ENCODE assay signal across 20 cellular contexts in the genomic region with DNA sequence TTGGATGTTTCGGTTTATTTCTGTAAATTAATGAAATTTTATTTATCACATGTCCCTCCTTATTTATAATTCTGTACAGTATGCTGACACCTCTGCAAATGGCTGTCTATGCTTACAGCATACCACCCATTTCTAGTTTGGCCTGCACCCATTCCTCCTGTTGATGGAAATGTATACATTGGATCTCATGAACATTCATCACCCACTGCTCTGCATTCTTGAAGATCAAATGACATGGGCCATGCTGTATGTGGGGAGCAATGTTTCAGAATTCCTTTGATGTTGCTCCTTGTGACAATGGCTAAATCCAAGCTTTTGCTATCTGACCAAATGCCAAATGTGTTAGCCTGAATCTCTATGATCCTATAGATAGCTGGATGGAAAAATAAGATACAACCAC. TPM values are rescaled to one million over a fixed set of nuclear protein-coding genes. Genes with fewer than 3 reads are reported as not detected.
A peak's percentile ranks its signal among the peaks of the same experiment; 100 is the strongest.
DNase-seq lines count a peak whose midpoint lies in the region; ATAC-seq, FAIRE-seq and TF ChIP-seq lines count a peak whose summit lies in the region.
"Had no signal": no experiment of that assay in that cellular context is flagged by ENCODE, and none has a peak within 500 bp of the region (broad histone marks: within the 10 kb centered on the region; RNA-seq: fewer than 3 reads in every experiment).

No MANE protein-coding gene starts in this region.

- peaks cover 4% of the 10 kb centered on the region for H3K79me1 ChIP-seq in mesenchymal stem cell (replicated peaks; ENCODE audit: low read length, poor library complexity, severe bottlenecking)

- no peak overlapping the region for H4K91ac ChIP-seq in mesenchymal stem cell (ENCODE audit: low read length)

- BruUV-seq in Calu3 (replicated peaks; lab: Mats Ljungman, UMichigan): no TSS peak

- no peak for TF ChIP-seq CTCF in Calu3 (IDR thresholded peaks at IDR 0.05; ENCODE audit: unreplicated experiment)
- no peak for TF ChIP-seq CTCF in natural killer cell (IDR thresholded peaks at IDR 0.05)

- H3K4me3 Mint-ChIP-seq in Calu3 (ENCODE audit: low read depth, unreplicated experiment): no peak overlapping the region
- H3K4me3 Mint-ChIP-seq in natural killer cell: no peak overlapping the region
- H3K4me3 Mint-ChIP-seq: CD4-positive, alpha-beta memory T cell had no signal

- peaks cover 58% of the 10 kb centered on the region for H3K4me1 Mint-ChIP-seq in Calu3 (ENCODE audit: low read depth, unreplicated experiment)
- H3K4me1 Mint-ChIP-seq in natural killer cell: peaks cover 0 to 3% of the 10 kb centered on the region in 2 donors

- no peak for FAIRE-seq in small intestine (lab: Jason Lieb, UNC)
- FAIRE-seq: GM12892, H1 had no signal

- CTCF ChIA-PET in Calu3 (lab: Charles Lee): interaction anchor here (4.8 kb wide), 1 partner anchor 15 kb away, joined by 26 read pairs; no protein-coding TSS in a partner anchor

- H2BK15ac ChIP-seq in mesenchymal stem cell (ENCODE audit: low read depth, poor library complexity, severe bottlenecking): no peak overlapping the region

- peak overlapping the region; percentile 91 for H2AK5ac ChIP-seq in mesenchymal stem cell (ENCODE audit: low read length, severe bottlenecking)

- H3K18ac ChIP-seq in mesenchymal stem cell (ENCODE audit: low read depth in 1 of 2, low read length in 2 of 2): peak overlapping the region in 1 of 2 experiments; percentile 19

- H3K4me3 ChIP-seq in mesenchymal stem cell (ENCODE audit: insufficient read depth in 1 of 2, low read depth in 1 of 2, low read length in 2 of 2) (no peak overlapping the region), small intestine (ENCODE audit: low read depth in 1 of 2, low read length in 2 of 2) (no peak overlapping the region)
- H3K4me3 ChIP-seq: GM23248 had no signal

- no peak overlapping the region for H4K8ac ChIP-seq in mesenchymal stem cell (ENCODE audit: low read length)

- H3K23ac ChIP-seq in mesenchymal stem cell (ENCODE audit: low read length in 2 of 2): no peak overlapping the region

- DNase-seq in Calu3 (no peak), SW480 (ENCODE audit: low spot score) (peak; percentile 63), mesenchymal stem cell (no peak), natural killer cell (no peak), D341Med (ENCODE audit: low spot score) (no peak), small intestine (no peak)
- DNase-seq: 8988T; C1 segment of cervical spinal cord; CD4-positive, alpha-beta memory T cell; COR-L47; DMS53; DMS79 treated with DMSO at 0.1 percent for 48 hours; GM23248; H7; HCEC 1CT had no signal

- H3K27ac ChIP-seq in mesenchymal stem cell (ENCODE audit: low read length, poor library complexity, severe bottlenecking) (peak overlapping the region; percentile 96), small intestine (ENCODE audit: low read depth in 1 of 2, low read length in 1 of 2) (no peak overlapping the region)
- H3K27ac ChIP-seq: GM23248 had no signal

- no peak overlapping the region for H3K4ac ChIP-seq in mesenchymal stem cell (ENCODE audit: low read depth in 1 of 2, low read length in 2 of 2)

- H3K27me3 ChIP-seq in mesenchymal stem cell (ENCODE audit: control insufficient read depth in 1 of 2, insufficient read depth in 1 of 2, low read length in 2 of 2) (no peaks in the 10 kb centered on the region), small intestine (ENCODE audit: control insufficient read depth in 2 of 2, insufficient read depth in 2 of 2, low read length in 2 of 2) (no peaks in the 10 kb centered on the region)

- H3K36me3 ChIP-seq in mesenchymal stem cell (ENCODE audit: control insufficient read depth in 1 of 2, insufficient read depth in 2 of 2, low read depth in 1 of 2, low read length in 2 of 2): no peaks in the 10 kb centered on the region
- H3K36me3 ChIP-seq in small intestine (ENCODE audit: control insufficient read depth in 2 of 2, insufficient read depth in 2 of 2, low read length in 2 of 2): no peaks in the 10 kb centered on the region

- H2BK120ac ChIP-seq in mesenchymal stem cell (ENCODE audit: low read depth, low read length): no peak overlapping the region

- ATAC-seq in natural killer cell: no peak
- no peak for ATAC-seq in HG02759 (IDR thresholded peaks at IDR 0.05; ENCODE audit: unreplicated experiment)

- H3K27ac Mint-ChIP-seq in Calu3 (ENCODE audit: unreplicated experiment) (peak overlapping the region; percentile 80), natural killer cell (no peak overlapping the region)
- H3K27ac Mint-ChIP-seq: CD4-positive, alpha-beta memory T cell had no signal

- H3K9me3 Mint-ChIP-seq in Calu3 (ENCODE audit: low read depth, unreplicated experiment): peaks cover 2% of the 10 kb centered on the region
- H3K9me3 Mint-ChIP-seq in natural killer cell: peaks cover 0 to 2% of the 10 kb centered on the region in 2 donors

- no peak overlapping the region for H3K9ac ChIP-seq in mesenchymal stem cell (ENCODE audit: low read length)
- H3K9ac ChIP-seq: GM23248 had no signal

- H3K27me3 Mint-ChIP-seq in Calu3 (ENCODE audit: unreplicated experiment) (no peaks in the 10 kb centered on the region), natural killer cell (ENCODE audit: low read depth in 2 of 2) (peaks cover 0 to 3% of the 10 kb centered on the region in 2 donors)
- H3K27me3 Mint-ChIP-seq: CD4-positive, alpha-beta memory T cell had no signal

- H3K9me3 ChIP-seq in mesenchymal stem cell (ENCODE audit: control insufficient read depth, low read length) (no peaks in the 10 kb centered on the region), small intestine (ENCODE audit: control insufficient read depth, low read depth) (no peaks in the 10 kb centered on the region)

- no peak overlapping the region for H3K4me2 ChIP-seq in mesenchymal stem cell (ENCODE audit: low read length, poor library complexity, severe bottlenecking)

- H2BK12ac ChIP-seq in mesenchymal stem cell (ENCODE audit: low read length in 2 of 2): no peak overlapping the region

- no peak overlapping the region for H2AFZ ChIP-seq in mesenchymal stem cell (ENCODE audit: low read depth, low read length)
- H2AFZ ChIP-seq: GM23248 had no signal

- no peak overlapping the region for H3K14ac ChIP-seq in mesenchymal stem cell (ENCODE audit: low read length in 2 of 2)

- intact Hi-C loops in Calu3 (cut with micrococcal nuclease; ENCODE audit: unreplicated experiment) (no loop called here), natural killer cell (cut with micrococcal nuclease) (no loop called here)

- peaks cover 10% of the 10 kb centered on the region for H3K4me1 ChIP-seq in mesenchymal stem cell (ENCODE audit: control insufficient read depth, insufficient read depth, low read depth, low read length)
- no peaks in the 10 kb centered on the region for H3K4me1 ChIP-seq in small intestine (ENCODE audit: control insufficient read depth in 2 of 2, insufficient read depth in 1 of 2, low read depth in 1 of 2, low read length in 1 of 2)

- no CpG with 5 or more reads among the region's 1 CpG for WGBS in mesenchymal stem cell
- 94 to 97% (median 96%) methylated on average over 1 of the region's 1 CpG for WGBS in small intestine, 3 donors

- peaks cover 13% of the 10 kb centered on the region for H3K36me3 Mint-ChIP-seq in Calu3 (ENCODE audit: insufficient read depth, unreplicated experiment)
- no peaks in the 10 kb centered on the region for H3K36me3 Mint-ChIP-seq in natural killer cell
- H3K36me3 Mint-ChIP-seq: CD4-positive, alpha-beta memory T cell had no signal

- H2BK5ac ChIP-seq in mesenchymal stem cell (ENCODE audit: low read depth, low read length, poor library complexity, severe bottlenecking): no peak overlapping the region

RNA-seq across cellular contexts. Expression of a gene that starts 55.3 kb away (rescaled TPM):
- 50.0 and 84.8 TPM in 2 replicates for total RNA-seq in Calu3 (2022)
- polyA plus RNA-seq in mesenchymal stem cell (2013, experiment 1 of 2): 0.01 TPM
- 0.01 TPM for polyA plus RNA-seq in mesenchymal stem cell (2013, experiment 2 of 2)
- total RNA-seq in natural killer cell: not detected
- 1 to 10 TPM; 3.0 to 5.6 (median 3.9) TPM for polyA plus RNA-seq in small intestine
- total RNA-seq: A673; CD4-positive, alpha-beta memory T cell; G401; GM23248; H1; H7 had no signal
- polyA plus RNA-seq: CD4-positive, alpha-beta memory T cell; H1 had no signal

Comparison
In these comparisons a context has a peak if more than half of its experiments do, and no peak if none do; other contexts are left out.
1. RNA of a gene that starts 55.3 kb away (total RNA-seq): 50.0 to 84.8 TPM in Calu3; not detected in natural killer cell; every median in the first group is over 10 times any median in the second.